ENCODE assay signal across 8 cellular contexts in genomic region chr11:104917259-104918112, GRCh38. TPM values are rescaled to one million over a fixed set of nuclear protein-coding genes. Genes with fewer than 3 reads are reported as not detected.
DNase-seq lines count a peak whose midpoint lies in the region; ATAC-seq, FAIRE-seq and TF ChIP-seq lines count a peak whose summit lies in the region.

No MANE protein-coding gene starts in this region.

- 28 to 40% (median 34%) methylated on average over 3 to 4 of the region's 4 CpGs for WGBS in heart left ventricle, 4 donors
- WGBS in HepG2 (ENCODE audit: low lambda C conversion rate), result 15% methylated on average over 3 of the region's 4 CpGs

- TF ChIP-seq POLR2A in heart left ventricle (IDR thresholded peaks at IDR 0.05) (no peak), HepG2 (IDR thresholded peaks at IDR 0.05; ENCODE audit: insufficient read depth in 1 of 2, low read depth in 2 of 2, low read length in 2 of 2) (no peak)

- intact Hi-C loops in heart left ventricle (cut with DNase I), result no loop called here
- intact Hi-C loops in cardiac septum (cut with DNase I), result no loop called here
- intact Hi-C loops in HepG2 (cut with micrococcal nuclease; ENCODE audit: unreplicated experiment), result no loop called here

- no peak for TF ChIP-seq CTCF in heart left ventricle (IDR thresholded peaks at IDR 0.05)
- TF ChIP-seq CTCF in WI38 (IDR thresholded peaks at IDR 0.05; ENCODE audit: low read depth, low read length), result no peak
- TF ChIP-seq CTCF in HepG2 (CRISPR knock-in tag; IDR thresholded peaks at IDR 0.05), result no peak

- DNase-seq in heart left ventricle (no peak), cardiac septum (ENCODE audit: low spot score) (no peak), HepG2 (ENCODE audit: low spot score) (no peak), nucleus accumbens (lab: John Stamatoyannopoulos, UW) (no peak), T1000 (lab: John Stamatoyannopoulos, UW) (no peak), islet precursor cell (no peak)
- DNase-seq in NK-92 treated with Interleukin-12 subunit alpha and Interleukin-12 subunit beta, amount 100 ng/mL, for 24 hours (lab: John Stamatoyannopoulos, UW), result no peak

- POLR2A ChIA-PET in HepG2 (lab: Yijun Ruan, JAX), result no interaction called here

- no peaks in the 10 kb centered on the region for H4K20me1 ChIP-seq in HepG2 (ENCODE audit: insufficient read depth, low read length)

- no peaks in the 10 kb centered on the region for H3K79me2 ChIP-seq in HepG2 (ENCODE audit: insufficient read depth, low read length)

- H3K4me3 ChIP-seq in heart left ventricle, result peak overlapping the region in 11 of 12 donors; percentile 27 to 60 (median 48)
- peak overlapping the region; percentile 49 for H3K4me3 ChIP-seq in WI38 (ENCODE audit: low read depth, low read length)
- H3K4me3 ChIP-seq in HepG2 (replicated peaks in 1 of 3; ENCODE audit: insufficient read depth in 1 of 3, low read depth in 2 of 3, low read length in 3 of 3), result no peak overlapping the region

- H3K4me1 ChIP-seq in heart left ventricle (peaks cover 0 to 29% (median 7%) of the 10 kb centered on the region in 12 donors), HepG2 (ENCODE audit: insufficient read depth, low read length) (no peaks in the 10 kb centered on the region)

- CTCF ChIA-PET in HepG2 (lab: Yijun Ruan, JAX; ENCODE audit: low intra/inter-chr PET ratio, low total read pairs), result no interaction called here

- in situ Hi-C loops in HepG2 (cut with HindIII; ENCODE audit: extremely low pct_ligation_motif_present, low pct_unique_long_range_greater_than_20kb), result no loop called here

- H3K9ac ChIP-seq in HepG2 (ENCODE audit: insufficient read depth, low read depth, low read length), result no peak overlapping the region

- H3K36me3 ChIP-seq in heart left ventricle, result no peaks in the 10 kb centered on the region
- no peaks in the 10 kb centered on the region for H3K36me3 ChIP-seq in HepG2 (replicated peaks in 1 of 2; ENCODE audit: control insufficient read depth in 1 of 2, insufficient read depth in 2 of 2, low read length in 2 of 2)

- TF ChIP-seq EP300 in HepG2 (IDR thresholded peaks at IDR 0.05; ENCODE audit: low read depth in 2 of 2, low read length in 2 of 2), result no peak
- no peak for TF ChIP-seq EP300 in HepG2 (CRISPR knock-in tag; IDR thresholded peaks at IDR 0.05; ENCODE audit: borderline replicate concordance)

- H2AFZ ChIP-seq in HepG2 (ENCODE audit: low read length), result peak overlapping the region; percentile 7

- peak overlapping the region; percentile 31 for H3K4me2 ChIP-seq in HepG2 (ENCODE audit: low read depth, low read length)

- H3K9me3 ChIP-seq in heart left ventricle, result no peaks in the 10 kb centered on the region
- H3K9me3 ChIP-seq in HepG2 (ENCODE audit: low read length), result no peaks in the 10 kb centered on the region

- no TSS peak for BruUV-seq in HepG2 (replicated peaks; lab: Mats Ljungman, UMichigan)

- ATAC-seq in heart left ventricle (peak in 2 of 4 donors; percentile 28 to 29), HepG2 (no peak)

- no peaks in the 10 kb centered on the region for H3K27me3 ChIP-seq in heart left ventricle
- H3K27me3 ChIP-seq in HepG2 (ENCODE audit: control insufficient read depth in 1 of 2, insufficient read depth in 2 of 2, low read length in 2 of 2), result no peaks in the 10 kb centered on the region

- H3K27ac ChIP-seq in heart left ventricle (peak overlapping the region in 11 of 12 donors; percentile 38 to 82 (median 63)), HepG2 (ENCODE audit: extremely low read length, insufficient read depth, low read length) (no peak overlapping the region)

- no peak for FAIRE-seq in HepG2 (lab: Jason Lieb, UNC)

- TF ChIP-seq RAD21 in HepG2 (CRISPR knock-in tag; IDR thresholded peaks at IDR 0.05), result no peak

TF ChIP-seq in HepG2, 621 proteins besides CTCF, POLR2A, EP300 and RAD21 (continues in another document):
- no peak for TF ChIP-seq PHF20 (CRISPR knock-in tag; IDR thresholded peaks at IDR 0.05)
- no peak for TF ChIP-seq CC2D1A (CRISPR knock-in tag; IDR thresholded peaks at IDR 0.05)
- no peak for TF ChIP-seq ZBTB3 (CRISPR knock-in tag; IDR thresholded peaks at IDR 0.05; ENCODE audit: borderline replicate concordance, low read depth)
- TF ChIP-seq LCORL (IDR thresholded peaks at IDR 0.05), result no peak
- TF ChIP-seq LCORL (CRISPR knock-in tag; IDR thresholded peaks at IDR 0.05), result no peak
- no peak for TF ChIP-seq HIVEP1 (CRISPR knock-in tag; IDR thresholded peaks at IDR 0.05)
- TF ChIP-seq ZBTB37 (CRISPR knock-in tag; IDR thresholded peaks at IDR 0.05), result no peak
- no peak for TF ChIP-seq ZNF251 (CRISPR knock-in tag; IDR thresholded peaks at IDR 0.05)
- TF ChIP-seq ZSCAN22 (CRISPR knock-in tag; IDR thresholded peaks at IDR 0.05), result no peak
- TF ChIP-seq TFAP4 (IDR thresholded peaks at IDR 0.05; ENCODE audit: borderline replicate concordance, low read depth), result no peak

RNA-seq across cellular contexts. Expression of gene CASP12, which starts 19.2 kb away (rescaled TPM):
- total RNA-seq in heart left ventricle, result 1 to 10 TPM in 1 of 9 donors, under 1 TPM in 3, not detected in 5; 0.39 to 1.3 (median 0.47) TPM
- under 1 TPM; 0.10 to 0.15 TPM for polyA plus RNA-seq in heart left ventricle
- total RNA-seq in cardiac septum, result 0.35 TPM
- not detected in 2 replicates for total RNA-seq in HepG2 (2016; rRNA removed; fragmentation: Illumina TruSeq; extraction: Trizol)
- not detected in 2 replicates for total RNA-seq in HepG2 (2016; cell fraction: cytosol; rRNA removed; fragmentation: Illumina TruSeq; extraction: Trizol; ENCODE audit: low read depth)
- not detected in 2 replicates for total RNA-seq in HepG2 (2016; cell fraction: insoluble cytoplasmic fraction; rRNA removed; fragmentation: Illumina TruSeq; extraction: Trizol)
- not detected in 2 replicates for total RNA-seq in HepG2 (2016; cell fraction: membrane; rRNA removed; fragmentation: Illumina TruSeq; extraction: Trizol)
- total RNA-seq in HepG2 (2016; cell fraction: nucleus; rRNA removed; fragmentation: Illumina TruSeq; extraction: Trizol), result not detected in 2 replicates
- not detected in 2 replicates for polyA plus RNA-seq in HepG2 (2011; rRNA removed)
- polyA plus RNA-seq in HepG2 (2011; cell fraction: cytosol; rRNA removed), result not detected in 2 replicates
- not detected in 2 replicates for polyA plus RNA-seq in HepG2 (2011; cell fraction: nucleus; rRNA removed)
- polyA plus RNA-seq in HepG2 (2012), result not detected in 2 replicates
- polyA plus RNA-seq in HepG2 (2016; cell fraction: cytosol; fragmentation: Illumina TruSeq; extraction: Trizol; ENCODE audit: low read depth), result not detected in 2 replicates
- polyA plus RNA-seq in HepG2 (2016; cell fraction: insoluble cytoplasmic fraction; fragmentation: Illumina TruSeq; extraction: Trizol; ENCODE audit: low read depth), result not detected in 2 replicates
- not detected in 2 replicates for polyA plus RNA-seq in HepG2 (2016; cell fraction: membrane; fragmentation: Illumina TruSeq; extraction: Trizol; ENCODE audit: low read depth)
- polyA plus RNA-seq in HepG2 (2016; cell fraction: nucleus; fragmentation: Illumina TruSeq; extraction: Trizol; ENCODE audit: insufficient read depth, low read depth), result not detected in 2 replicates
- polyA minus RNA-seq in HepG2 (2011; rRNA and poly(A)+ RNA removed; ENCODE audit: low replicate concordance), result not detected in 2 replicates
- polyA minus RNA-seq in HepG2 (2011; cell fraction: cytosol; rRNA and poly(A)+ RNA removed), result not detected in 2 replicates
- polyA minus RNA-seq in HepG2 (2011; cell fraction: nucleus; rRNA and poly(A)+ RNA removed), result not detected in 2 replicates

RNA-seq across cellular contexts. Expression of gene CASP4, which starts 50.9 kb away (rescaled TPM):
- total RNA-seq in heart left ventricle (10 to 100 TPM in 7 of 9 donors, 1 to 10 TPM in 2; 7.6 to 74.5 (median 11.2) TPM), cardiac septum (17.1 TPM), HepG2 (2016; rRNA removed; fragmentation: Illumina TruSeq; extraction: Trizol) (69.8 and 98.1 TPM in 2 replicates)
- polyA plus RNA-seq in heart left ventricle (10 to 100 TPM in 1 of 2 donors, 1 to 10 TPM in 1; 8.1 to 14.9 TPM), HepG2 (2011; rRNA removed) (51.6 and 56.4 TPM in 2 replicates)
- total RNA-seq in HepG2 (2016; cell fraction: cytosol; rRNA removed; fragmentation: Illumina TruSeq; extraction: Trizol; ENCODE audit: low read depth), result 36.5 and 43.9 TPM in 2 replicates
- total RNA-seq in HepG2 (2016; cell fraction: insoluble cytoplasmic fraction; rRNA removed; fragmentation: Illumina TruSeq; extraction: Trizol), result 66.3 and 96.5 TPM in 2 replicates
- total RNA-seq in HepG2 (2016; cell fraction: membrane; rRNA removed; fragmentation: Illumina TruSeq; extraction: Trizol), result 53.9 and 61.1 TPM in 2 replicates
- total RNA-seq in HepG2 (2016; cell fraction: nucleus; rRNA removed; fragmentation: Illumina TruSeq; extraction: Trizol), result 34.8 and 41.5 TPM in 2 replicates
- polyA plus RNA-seq in HepG2 (2011; cell fraction: cytosol; rRNA removed), result 46.8 and 70.2 TPM in 2 replicates
- 26.2 and 34.3 TPM in 2 replicates for polyA plus RNA-seq in HepG2 (2011; cell fraction: nucleus; rRNA removed)
- polyA plus RNA-seq in HepG2 (2012), result 33.4 and 36.9 TPM in 2 replicates
- polyA plus RNA-seq in HepG2 (2016; cell fraction: cytosol; fragmentation: Illumina TruSeq; extraction: Trizol; ENCODE audit: low read depth), result 24.9 and 28.4 TPM in 2 replicates
- 78.4 and 81.9 TPM in 2 replicates for polyA plus RNA-seq in HepG2 (2016; cell fraction: insoluble cytoplasmic fraction; fragmentation: Illumina TruSeq; extraction: Trizol; ENCODE audit: low read depth)
- 37.8 and 40.0 TPM in 2 replicates for polyA plus RNA-seq in HepG2 (2016; cell fraction: membrane; fragmentation: Illumina TruSeq; extraction: Trizol; ENCODE audit: low read depth)
- 47.8 and 47.9 TPM in 2 replicates for polyA plus RNA-seq in HepG2 (2016; cell fraction: nucleus; fragmentation: Illumina TruSeq; extraction: Trizol; ENCODE audit: insufficient read depth, low read depth)
- 30.9 and 60.6 TPM in 2 replicates for polyA minus RNA-seq in HepG2 (2011; rRNA and poly(A)+ RNA removed; ENCODE audit: low replicate concordance)
- 16.6 and 25.4 TPM in 2 replicates for polyA minus RNA-seq in HepG2 (2011; cell fraction: cytosol; rRNA and poly(A)+ RNA removed)
- 34.2 and 48.7 TPM in 2 replicates for polyA minus RNA-seq in HepG2 (2011; cell fraction: nucleus; rRNA and poly(A)+ RNA removed)

Comparison
In these comparisons a context has a peak if more than half of its experiments do, and no peak if none do; other contexts are left out.
1. H3K4me3 ChIP-seq: peak in heart left ventricle (11 of 12) and WI38 (single experiment); none in HepG2 (0 of 3).